18 cellular contexts compared by ENCODE assay signal in the genomic region with DNA sequence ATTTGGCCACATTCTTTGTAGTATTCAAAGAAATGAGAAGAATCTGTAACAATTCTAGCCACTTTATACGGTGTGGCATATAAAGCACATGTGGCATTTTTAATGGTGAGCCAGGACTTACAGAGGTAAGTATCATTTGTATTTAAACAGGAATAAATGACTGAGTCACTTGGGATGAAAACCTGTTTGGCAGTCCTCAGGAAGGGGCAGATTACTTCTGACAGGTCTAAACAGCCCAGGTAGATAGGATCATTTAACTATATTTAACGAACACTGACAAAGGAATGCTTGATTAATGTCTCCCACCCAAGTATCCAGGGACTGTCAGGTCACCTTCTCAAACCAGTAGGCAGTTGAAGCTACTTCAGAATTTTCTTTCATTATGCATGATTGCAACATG.
DNase-seq lines count a peak whose midpoint lies in the region; ATAC-seq, FAIRE-seq and TF ChIP-seq lines count a peak whose summit lies in the region.
"Had no signal": no experiment of that assay in that cellular context is flagged by ENCODE, and none has a peak within 500 bp of the region (broad histone marks: within the 10 kb centered on the region; RNA-seq: fewer than 3 reads in every experiment).

No MANE protein-coding gene starts in this region.

- H3K9me3 ChIP-seq in keratinocyte (ENCODE audit: control insufficient read depth, low read depth, low read length) (no peaks in the 10 kb centered on the region), pancreas (no peaks in the 10 kb centered on the region)
- H3K9me3 ChIP-seq: A549, HAP-1 had no signal

- no peaks in the 10 kb centered on the region for H3K79me2 ChIP-seq in keratinocyte (ENCODE audit: control insufficient read depth, insufficient read depth, low read length)

- H3K36me3 ChIP-seq in keratinocyte (ENCODE audit: control insufficient read depth in 2 of 2, extremely low read depth in 1 of 2, insufficient read depth in 2 of 2, low read length in 2 of 2) (no peaks in the 10 kb centered on the region), pancreas (no peaks in the 10 kb centered on the region)
- H3K36me3 ChIP-seq: HAP-1 had no signal

- peaks cover 9% of the 10 kb centered on the region for H3K4me1 ChIP-seq in keratinocyte (ENCODE audit: control insufficient read depth, extremely low read depth, insufficient read depth, low read length)
- H3K4me1 ChIP-seq in pancreas, result no peaks in the 10 kb centered on the region
- H3K4me1 ChIP-seq: A549, HAP-1 had no signal

- peak; percentile 1 for DNase-seq in DMS53 (lab: John Stamatoyannopoulos, UW)
- DNase-seq in DMS53 treated with DMSO at 0.1 percent for 48 hours (lab: John Stamatoyannopoulos, UW; ENCODE audit: unreplicated experiment), result no peak
- peak; percentile 53 for DNase-seq in HT-29 (ENCODE audit: low spot score)
- DNase-seq in epithelial cell of esophagus (ENCODE audit: low read depth), result peak; percentile 71
- DNase-seq in keratinocyte (ENCODE audit: low read depth, low spot score), result no peak
- DNase-seq in pancreas, result no peak
- DNase-seq in activated naive CD4-positive, alpha-beta T cell treated with anti-CD3 and anti-CD28 coated beads, Interleukin-2, amount 50 U/mL, for 16 hours, result no peak
- no peak for DNase-seq in dermis blood vessel endothelial cell
- DNase-seq: CD4-positive, alpha-beta T cell; DMS153; DND-41; EL; GM23248 had no signal

- H3K4me3 ChIP-seq in epithelial cell of esophagus (ENCODE audit: low read length) (no peak overlapping the region), keratinocyte (ENCODE audit: control insufficient read depth in 2 of 3, extremely low read depth in 1 of 3, insufficient read depth in 2 of 3, low read depth in 1 of 3, low read length in 3 of 3) (no peak overlapping the region), pancreas (no peak overlapping the region)
- H3K4me3 ChIP-seq: A549, GM12878, GM23248, HAP-1 had no signal

- WGBS in pancreas, 2 donors, result 42 to 46% methylated on average over 2 of the region's 2 CpGs

- H3K9ac ChIP-seq in keratinocyte (ENCODE audit: control insufficient read depth, extremely low read depth, insufficient read depth, low read length), result no peak overlapping the region
- H3K9ac ChIP-seq: GM23248 had no signal

- no peaks in the 10 kb centered on the region for H4K20me1 ChIP-seq in keratinocyte (ENCODE audit: control insufficient read depth, extremely low read depth, insufficient read depth, low read length)

- TF ChIP-seq CTCF in epithelial cell of esophagus (IDR thresholded peaks at IDR 0.05; ENCODE audit: insufficient read depth, low read depth, low read length, missing control alignments) (no peak), keratinocyte (optimal IDR thresholded peaks at IDR 0.05 in 1 of 3, IDR thresholded peaks at IDR 0.05 in 1 of 3, conservative IDR thresholded peaks at IDR 0.05 in 1 of 3; ENCODE audit: extremely low read depth in 1 of 3, insufficient read depth in 2 of 3, low read length in 3 of 3) (no peak), pancreas (IDR thresholded peaks at IDR 0.05) (no peak)

- intact Hi-C loops in pancreas (cut with DNase I), result no loop called here

- peak overlapping the region; percentile 20 for H2AFZ ChIP-seq in keratinocyte (ENCODE audit: control insufficient read depth, low read length)
- H2AFZ ChIP-seq: GM23248 had no signal

- no peaks in the 10 kb centered on the region for H3K27me3 ChIP-seq in keratinocyte (ENCODE audit: control insufficient read depth, extremely low read depth, insufficient read depth, low read length)
- no peaks in the 10 kb centered on the region for H3K27me3 ChIP-seq in pancreas

- peak; percentile 68 for FAIRE-seq in keratinocyte (lab: Jason Lieb, UNC)
- no peak for FAIRE-seq in pancreas (lab: Jason Lieb, UNC)
- FAIRE-seq: A549, GM12878 had no signal

- dilution Hi-C loops in keratinocyte (cut with MboI; ENCODE audit: extremely low pct_ligation_motif_present, low sequenced_read_pairs), result no loop called here

- no peak overlapping the region for H3K27ac ChIP-seq in keratinocyte (ENCODE audit: control insufficient read depth, insufficient read depth, low read length)
- no peak overlapping the region for H3K27ac ChIP-seq in pancreas
- H3K27ac ChIP-seq: 22Rv1, A549, C4-2B, GM23248 had no signal

- ATAC-seq in pancreas, result no peak
- ATAC-seq: A549, GM12878 had no signal

- no peaks in the 10 kb centered on the region for H3K9me1 ChIP-seq in keratinocyte (ENCODE audit: control insufficient read depth, extremely low read depth, insufficient read depth, low read length)

- H3K4me2 ChIP-seq in keratinocyte (ENCODE audit: control insufficient read depth, extremely low read depth, insufficient read depth, low read depth, low read length), result peak overlapping the region; percentile 37
- H3K4me2 ChIP-seq: A549 had no signal

Comparison
In these comparisons a context has a peak if more than half of its experiments do, and no peak if none do; other contexts are left out.
1. DNase-seq: peak in DMS53 (single experiment), HT-29 (single experiment) and epithelial cell of esophagus (single experiment); none in DMS53 treated with DMSO at 0.1 percent for 48 hours (single experiment), keratinocyte (single experiment), pancreas (0 of 6), activated naive CD4-positive, alpha-beta T cell treated with anti-CD3 and anti-CD28 coated beads, Interleukin-2, amount 50 U/mL, for 16 hours (single experiment) and dermis blood vessel endothelial cell (single experiment).